In genomic region chr6:26537160-26537845, GRCh38 we compare ENCODE assay signal across 8 cellular contexts. TPM values are rescaled to one million over a fixed set of nuclear protein-coding genes. Genes with fewer than 3 reads are reported as not detected.
DNase-seq lines count a peak whose midpoint lies in the region; ATAC-seq and TF ChIP-seq lines count a peak whose summit lies in the region.

No MANE protein-coding gene starts in this region.

- no peak for TF ChIP-seq CTCF in AG09319 (IDR thresholded peaks at IDR 0.05; ENCODE audit: low read depth, low read length)

- ATAC-seq in HG03439 (IDR thresholded peaks at IDR 0.05; ENCODE audit: unreplicated experiment) = peak; percentile 52
- peak; percentile 77 for ATAC-seq in left lobe of liver

- DNase-seq in AG09319 (ENCODE audit: extremely low read depth, low read depth) = peak; percentile 85
- peak; percentile 95 for DNase-seq in NCI-H510A treated with DMSO at 0.1 percent for 48 hours (lab: John Stamatoyannopoulos, UW)
- DNase-seq in activated CD4-positive, alpha-beta T cell treated with anti-CD3 and anti-CD28 coated beads for 4 hours = peak; percentile 88 to 90
- DNase-seq in left lobe of liver (ENCODE audit: low spot score) = peak; percentile 93
- peak; percentile 93 for DNase-seq in stimulated activated CD4-positive, alpha-beta T cell treated with anti-CD3 and anti-CD28 coated beads, Interleukin-1b, Interleukin-23, amount 100 ng/mL, for 48 hours

- peak overlapping the region; percentile 93 for H3K27ac ChIP-seq in cingulate gyrus (ENCODE audit: low read depth, low read length)

- TF ChIP-seq POLR2A in GM19193 (IDR thresholded peaks at IDR 0.05; ENCODE audit: extremely low read depth, insufficient read depth, insufficient read length) = peak; percentile 44

RNA-seq across cellular contexts. Expression of gene HMGN4, which starts 0.9 kb away (rescaled TPM):
- total RNA-seq in left lobe of liver = 4.7 TPM

RNA-seq across cellular contexts. Expression of gene BTN1A1, which starts 37.2 kb away (rescaled TPM):
- not detected for total RNA-seq in left lobe of liver

RNA-seq across cellular contexts. Expression of gene ABT1, which starts 59.5 kb away (rescaled TPM):
- 7.3 TPM for total RNA-seq in left lobe of liver

Comparison
In these comparisons a context has a peak if more than half of its experiments do, and no peak if none do; other contexts are left out.
1. Peak in every context shown above with its lines: DNase-seq, ATAC-seq and H3K27ac ChIP-seq.